Comparison of ENCODE assay signal across 10 cellular contexts in genomic region chr21:46284722-46285121, GRCh38. TPM values are rescaled to one million over a fixed set of nuclear protein-coding genes. Genes with fewer than 3 reads are reported as not detected.
DNase-seq lines count a peak whose midpoint lies in the region; ATAC-seq, FAIRE-seq and TF ChIP-seq lines count a peak whose summit lies in the region.
"Had no signal": no experiment of that assay in that cellular context is flagged by ENCODE, and none has a peak within 500 bp of the region (broad histone marks: within the 10 kb centered on the region; RNA-seq: fewer than 3 reads in every experiment).

No MANE protein-coding gene starts in this region.

- SMC1A ChIA-PET in GM12878 (lab: Charles Lee; ENCODE audit: uncharacterized antibody, unreplicated experiment), result interaction anchor here (0.9 to 2.7 kb wide), 10 partner anchors 31 to 216 kb away, joined by 3 to 15 read pairs (median 4); a partner anchor contains a TSS

- CTCF ChIA-PET in GM12878 (lab: Yijun Ruan, JAX), result interaction anchor here (0.8 to 3.3 kb wide), 9 partner anchors 9 to 216 kb away, joined by 3 to 29 read pairs (median 4); no protein-coding TSS in a partner anchor

- RAD21 ChIA-PET in GM12878 (lab: Charles Lee; ENCODE audit: unreplicated experiment), result interaction anchor here (0.8 to 2.6 kb wide), 5 partner anchors 31 to 141 kb away, joined by 3 to 10 read pairs (median 7); a partner anchor contains a TSS

- peaks cover 58% of the 10 kb centered on the region for H3K79me2 ChIP-seq in GM12878 (ENCODE audit: control insufficient read depth, insufficient read depth, low read length)

- H3K27ac ChIP-seq in HL-60 (replicated peaks) (peak overlapping the region; percentile 88), GM12878 (ENCODE audit: control insufficient read depth, insufficient read depth) (no peak overlapping the region), muscle layer of colon (ENCODE audit: low read depth, low read length) (no peak overlapping the region)

- H3K36me3 ChIP-seq in GM12878 (ENCODE audit: control insufficient read depth in 2 of 2, insufficient read depth in 2 of 2, low read length in 1 of 2) (peaks cover 4 to 10% of the 10 kb centered on the region in 2 experiments), muscle layer of colon (ENCODE audit: insufficient read depth, low read length) (peaks cover 14% of the 10 kb centered on the region)

- intact Hi-C loops in GM12878 (cut with micrococcal nuclease; ENCODE audit: unreplicated experiment), result loop anchor here (2.0 to 10.0 kb wide), 3 partner anchors 30 to 140 kb away; partner anchors contain the start of gene LSS

- H3K9ac ChIP-seq in GM12878 (ENCODE audit: control insufficient read depth, insufficient read depth, low read length) (peak overlapping the region; percentile 76; the same call in 1 of the 2 replicates), muscle layer of colon (ENCODE audit: low read length) (peak overlapping the region; percentile 89)

- DNase-seq in AG09309 (ENCODE audit: low read depth), result no peak
- DNase-seq in HL-60 (ENCODE audit: low read depth in 1 of 2, low spot score in 1 of 2), result no peak
- DNase-seq in GM12878 (ENCODE audit: low read depth, low spot score), result no peak
- no peak for DNase-seq in glomerular visceral epithelial cell (ENCODE audit: extremely low spot score)
- DNase-seq in MV-4-11 (lab: John Stamatoyannopoulos, UW), result no peak
- DNase-seq in NCI-H187 treated with DMSO at 0.1 percent for 48 hours (lab: John Stamatoyannopoulos, UW), result no peak
- DNase-seq in NK-92 treated with Interleukin-12 subunit alpha and Interleukin-12 subunit beta, amount 100 ng/mL, for 24 hours (lab: John Stamatoyannopoulos, UW), result no peak
- DNase-seq: amniotic stem cell, spleen had no signal

- TF ChIP-seq RAD21 in GM12878 (IDR thresholded peaks at IDR 0.05; ENCODE audit: insufficient read depth, low read depth, low read length), result no peak

- H3K9me3 ChIP-seq in GM12878 (replicated peaks; ENCODE audit: control insufficient read depth, insufficient read depth, low read length), result no peaks in the 10 kb centered on the region; the same call in 2 of the 3 replicates
- no peaks in the 10 kb centered on the region for H3K9me3 ChIP-seq in muscle layer of colon (ENCODE audit: low read length)
- H3K9me3 ChIP-seq: spleen had no signal

- ATAC-seq in GM12878, result no peak

- peak; percentile 86 for FAIRE-seq in GM12878 (lab: Jason Lieb, UNC)

- POLR2A ChIA-PET in GM12878 (lab: Charles Lee), result interaction anchor here (0.7 to 2.2 kb wide), 4 partner anchors 38 to 84 kb away, joined by 3 to 7 read pairs (median 3); no protein-coding TSS in a partner anchor

- TF ChIP-seq CTCF in AG09309 (IDR thresholded peaks at IDR 0.05; ENCODE audit: control insufficient read depth, insufficient read depth, low read depth, low read length, missing control alignments) (no peak), HL-60 (IDR thresholded peaks at IDR 0.05; ENCODE audit: insufficient read depth, low read length) (no peak), GM12878 (IDR thresholded peaks at IDR 0.05 in 2 of 3, conservative IDR thresholded peaks at IDR 0.05 in 1 of 3; ENCODE audit: control insufficient read depth in 2 of 3, extremely low read depth in 1 of 3, insufficient read depth in 1 of 3, low read depth in 3 of 3, low read length in 3 of 3) (no peak)

- TF ChIP-seq EP300 in GM12878 (IDR thresholded peaks at IDR 0.05; ENCODE audit: borderline replicate concordance in 1 of 2, control insufficient read depth in 1 of 2, low read depth in 2 of 2, low read length in 2 of 2), result no peak

- H3K4me1 ChIP-seq in GM12878 (ENCODE audit: control insufficient read depth, insufficient read depth, low read length) (peaks cover 13% of the 10 kb centered on the region), muscle layer of colon (ENCODE audit: insufficient read depth, low read length) (peaks cover 43% of the 10 kb centered on the region)

- no peak for TF ChIP-seq POLR2A in GM12878 (IDR thresholded peaks at IDR 0.05; ENCODE audit: low read depth, low read length)

- H3K27me3 ChIP-seq in HL-60 (ENCODE audit: insufficient read depth, poor library complexity, severe bottlenecking), result no peaks in the 10 kb centered on the region
- H3K27me3 ChIP-seq in GM12878 (replicated peaks in 1 of 2; ENCODE audit: control insufficient read depth in 2 of 2, insufficient read depth in 2 of 2, low read length in 1 of 2), result no peaks in the 10 kb centered on the region
- no peaks in the 10 kb centered on the region for H3K27me3 ChIP-seq in muscle layer of colon (ENCODE audit: control insufficient read depth in 1 of 2, insufficient read depth in 2 of 2, low read length in 2 of 2)
- H3K27me3 ChIP-seq: spleen had no signal

- in situ Hi-C loops in GM12878 (cut with MboI), result no loop called here

- peak overlapping the region; percentile 72 for H3K4me2 ChIP-seq in GM12878 (ENCODE audit: control insufficient read depth, insufficient read depth)

- WGBS in GM12878 (ENCODE audit: insufficient coverage, insufficient replicate concordance, low lambda C conversion rate, missing lambda C conversion rate), result 75% methylated on average over 1 of the region's 1 CpG

- H3K4me3 ChIP-seq in AG09309 (ENCODE audit: control insufficient read depth, low read depth, low read length), result peak overlapping the region; percentile 74
- H3K4me3 ChIP-seq in HL-60 (replicated peaks; ENCODE audit: insufficient read depth, low read length), result peak overlapping the region; percentile 76
- H3K4me3 ChIP-seq in GM12878, result peak overlapping the region; percentile 97
- H3K4me3 ChIP-seq in muscle layer of colon (ENCODE audit: low read depth in 1 of 2, low read length in 2 of 2), result no peak overlapping the region

- no TSS peak for BruUV-seq in GM12878 (replicated peaks; lab: Mats Ljungman, UMichigan)

- H2AFZ ChIP-seq in GM12878 (ENCODE audit: control insufficient read depth, low read depth, low read length), result no peak overlapping the region

- H4K20me1 ChIP-seq in GM12878 (ENCODE audit: control insufficient read depth, insufficient read depth), result no peaks in the 10 kb centered on the region

RNA-seq across cellular contexts. Expression of gene MCM3AP, which starts 0.7 kb away (rescaled TPM):
- 241 and 252 TPM in 2 replicates for total RNA-seq in GM12878 (2013; cell fraction: nucleolus; rRNA removed)
- 53.8 and 53.9 TPM in 2 replicates for total RNA-seq in GM12878 (2014; rRNA removed)
- total RNA-seq in GM12878 (2014; rRNA removed; fragmentation: Illumina TruSeq; extraction: Trizol), result 32.4 and 39.7 TPM in 2 replicates
- 94.3 and 95.7 TPM in 2 replicates for total RNA-seq in GM12878 (2021)
- polyA plus RNA-seq in GM12878 (2011; ENCODE audit: low read depth), result 28.0 TPM
- 42.3 and 45.3 TPM in 2 replicates for polyA plus RNA-seq in GM12878 (2011; rRNA removed)
- 53.3 and 76.7 TPM in 2 replicates for polyA plus RNA-seq in GM12878 (2011; cell fraction: cytosol; rRNA removed)
- polyA plus RNA-seq in GM12878 (2011; cell fraction: nucleus; rRNA removed), result 140 and 149 TPM in 2 replicates
- polyA plus RNA-seq in GM12878 (2012), result 42.7 and 46.1 TPM in 2 replicates
- polyA plus RNA-seq in GM12878 (2014; fragmentation: Illumina TruSeq; extraction: Trizol), result 34.3 and 39.3 TPM in 2 replicates
- polyA plus RNA-seq in GM12878 (2014; fragmentation: Nextera tagmentation; extraction: Ambion mirVana), result 1 to 10 TPM; 6.1 to 8.8 TPM
- 48.6 and 54.6 TPM in 2 replicates for polyA plus RNA-seq in GM12878 (2014; rRNA removed)
- 10 to 100 TPM; 54.5 to 64.6 TPM for polyA plus RNA-seq in GM12878 (2016; fragmentation: Nextera tagmentation; extraction: Ambion mirVana)
- polyA minus RNA-seq in GM12878 (2011; rRNA and poly(A)+ RNA removed), result 54.7 and 88.0 TPM in 2 replicates
- 58.8 and 74.2 TPM in 2 replicates for polyA minus RNA-seq in GM12878 (2011; cell fraction: cytosol; rRNA and poly(A)+ RNA removed)
- 94.2 and 133 TPM in 2 replicates for polyA minus RNA-seq in GM12878 (2011; cell fraction: nucleus; rRNA and poly(A)+ RNA removed)

RNA-seq across cellular contexts. Expression of gene YBEY, which starts 1.4 kb away (rescaled TPM):
- 26.3 and 29.9 TPM in 2 replicates for total RNA-seq in GM12878 (2013; cell fraction: nucleolus; rRNA removed)
- total RNA-seq in GM12878 (2014; rRNA removed), result 16.7 and 18.1 TPM in 2 replicates
- total RNA-seq in GM12878 (2014; rRNA removed; fragmentation: Illumina TruSeq; extraction: Trizol), result 16.5 and 16.9 TPM in 2 replicates
- total RNA-seq in GM12878 (2021), result 13.2 and 13.8 TPM in 2 replicates
- polyA plus RNA-seq in GM12878 (2011; ENCODE audit: low read depth), result 16.6 TPM
- 31.1 and 38.1 TPM in 2 replicates for polyA plus RNA-seq in GM12878 (2011; rRNA removed)
- polyA plus RNA-seq in GM12878 (2011; cell fraction: cytosol; rRNA removed), result 18.4 and 21.1 TPM in 2 replicates
- polyA plus RNA-seq in GM12878 (2011; cell fraction: nucleus; rRNA removed), result 19.4 and 23.3 TPM in 2 replicates
- 20.8 and 20.9 TPM in 2 replicates for polyA plus RNA-seq in GM12878 (2012)
- polyA plus RNA-seq in GM12878 (2014; fragmentation: Illumina TruSeq; extraction: Trizol), result 18.9 and 22.1 TPM in 2 replicates
- 10 to 100 TPM in 1 of 2 experiments, 1 to 10 TPM in 1; 6.5 to 11.3 TPM for polyA plus RNA-seq in GM12878 (2014; fragmentation: Nextera tagmentation; extraction: Ambion mirVana)
- 27.1 and 31.4 TPM in 2 replicates for polyA plus RNA-seq in GM12878 (2014; rRNA removed)
- polyA plus RNA-seq in GM12878 (2016; fragmentation: Nextera tagmentation; extraction: Ambion mirVana), result 10 to 100 TPM; 20.2 to 20.9 TPM
- 11.4 and 12.3 TPM in 2 replicates for polyA minus RNA-seq in GM12878 (2011; rRNA and poly(A)+ RNA removed)
- 5.4 and 5.9 TPM in 2 replicates for polyA minus RNA-seq in GM12878 (2011; cell fraction: cytosol; rRNA and poly(A)+ RNA removed)
- polyA minus RNA-seq in GM12878 (2011; cell fraction: nucleus; rRNA and poly(A)+ RNA removed), result 12.5 and 13.5 TPM in 2 replicates

RNA-seq across cellular contexts. Expression of gene C21orf58, which starts 38.9 kb away (rescaled TPM):
- 39.5 and 45.3 TPM in 2 replicates for total RNA-seq in GM12878 (2013; cell fraction: nucleolus; rRNA removed)
- total RNA-seq in GM12878 (2014; rRNA removed), result 14.4 and 16.2 TPM in 2 replicates
- total RNA-seq in GM12878 (2014; rRNA removed; fragmentation: Illumina TruSeq; extraction: Trizol), result 6.7 and 7.3 TPM in 2 replicates
- total RNA-seq in GM12878 (2021), result 17.9 and 22.3 TPM in 2 replicates
- polyA plus RNA-seq in GM12878 (2011; ENCODE audit: low read depth), result 1.8 TPM
- polyA plus RNA-seq in GM12878 (2011; rRNA removed), result 4.9 and 6.4 TPM in 2 replicates
- 9.2 and 14.2 TPM in 2 replicates for polyA plus RNA-seq in GM12878 (2011; cell fraction: cytosol; rRNA removed)
- polyA plus RNA-seq in GM12878 (2011; cell fraction: nucleus; rRNA removed), result 50.5 and 63.4 TPM in 2 replicates
- polyA plus RNA-seq in GM12878 (2012), result 7.9 and 9.3 TPM in 2 replicates
- 1.3 and 6.7 TPM in 2 replicates for polyA plus RNA-seq in GM12878 (2014; fragmentation: Illumina TruSeq; extraction: Trizol)
- 1 to 10 TPM; 1.1 TPM for polyA plus RNA-seq in GM12878 (2014; fragmentation: Nextera tagmentation; extraction: Ambion mirVana)
- 21.6 and 28.2 TPM in 2 replicates for polyA plus RNA-seq in GM12878 (2014; rRNA removed)
- polyA plus RNA-seq in GM12878 (2016; fragmentation: Nextera tagmentation; extraction: Ambion mirVana), result 10 to 100 TPM; 18.8 to 20.2 TPM
- 9.7 and 17.1 TPM in 2 replicates for polyA minus RNA-seq in GM12878 (2011; rRNA and poly(A)+ RNA removed)
- 4.8 and 5.9 TPM in 2 replicates for polyA minus RNA-seq in GM12878 (2011; cell fraction: cytosol; rRNA and poly(A)+ RNA removed)
- 22.1 and 38.8 TPM in 2 replicates for polyA minus RNA-seq in GM12878 (2011; cell fraction: nucleus; rRNA and poly(A)+ RNA removed)

RNA-seq across cellular contexts. Expression of gene PCNT, which starts 39.2 kb away (rescaled TPM):
- total RNA-seq in GM12878 (2013; cell fraction: nucleolus; rRNA removed), result 102 and 117 TPM in 2 replicates
- 21.9 and 22.1 TPM in 2 replicates for total RNA-seq in GM12878 (2014; rRNA removed)
- 15.3 and 17.1 TPM in 2 replicates for total RNA-seq in GM12878 (2014; rRNA removed; fragmentation: Illumina TruSeq; extraction: Trizol)
- 33.0 and 35.4 TPM in 2 replicates for total RNA-seq in GM12878 (2021)
- polyA plus RNA-seq in GM12878 (2011; ENCODE audit: low read depth), result 19.1 TPM
- polyA plus RNA-seq in GM12878 (2011; rRNA removed), result 11.3 and 11.5 TPM in 2 replicates
- polyA plus RNA-seq in GM12878 (2011; cell fraction: cytosol; rRNA removed), result 10.0 and 12.0 TPM in 2 replicates
- polyA plus RNA-seq in GM12878 (2011; cell fraction: nucleus; rRNA removed), result 65.9 and 71.0 TPM in 2 replicates
- polyA plus RNA-seq in GM12878 (2012), result 16.9 and 23.8 TPM in 2 replicates
- polyA plus RNA-seq in GM12878 (2014; fragmentation: Illumina TruSeq; extraction: Trizol), result 7.4 and 18.9 TPM in 2 replicates
- polyA plus RNA-seq in GM12878 (2014; fragmentation: Nextera tagmentation; extraction: Ambion mirVana), result 1 to 10 TPM; 2.9 to 6.0 TPM
- 25.4 and 35.1 TPM in 2 replicates for polyA plus RNA-seq in GM12878 (2014; rRNA removed)
- polyA plus RNA-seq in GM12878 (2016; fragmentation: Nextera tagmentation; extraction: Ambion mirVana), result 10 to 100 TPM; 39.2 to 39.6 TPM
- polyA minus RNA-seq in GM12878 (2011; rRNA and poly(A)+ RNA removed), result 40.6 and 78.3 TPM in 2 replicates
- 10.3 and 13.7 TPM in 2 replicates for polyA minus RNA-seq in GM12878 (2011; cell fraction: cytosol; rRNA and poly(A)+ RNA removed)
- 19.9 and 39.3 TPM in 2 replicates for polyA minus RNA-seq in GM12878 (2011; cell fraction: nucleus; rRNA and poly(A)+ RNA removed)

RNA-seq across cellular contexts. Expression of gene LSS, which starts 56.1 kb away (rescaled TPM):
- total RNA-seq in GM12878 (2013; cell fraction: nucleolus; rRNA removed), result 310 and 374 TPM in 2 replicates
- 61.4 and 65.2 TPM in 2 replicates for total RNA-seq in GM12878 (2014; rRNA removed)
- 19.6 and 20.3 TPM in 2 replicates for total RNA-seq in GM12878 (2014; rRNA removed; fragmentation: Illumina TruSeq; extraction: Trizol)
- 82.4 and 86.4 TPM in 2 replicates for total RNA-seq in GM12878 (2021)
- 24.8 TPM for polyA plus RNA-seq in GM12878 (2011; ENCODE audit: low read depth)
- 26.1 and 51.3 TPM in 2 replicates for polyA plus RNA-seq in GM12878 (2011; rRNA removed)
- 53.2 and 64.3 TPM in 2 replicates for polyA plus RNA-seq in GM12878 (2011; cell fraction: cytosol; rRNA removed)
- 250 and 378 TPM in 2 replicates for polyA plus RNA-seq in GM12878 (2011; cell fraction: nucleus; rRNA removed)
- polyA plus RNA-seq in GM12878 (2012), result 46.0 and 62.0 TPM in 2 replicates
- 18.3 and 24.0 TPM in 2 replicates for polyA plus RNA-seq in GM12878 (2014; fragmentation: Illumina TruSeq; extraction: Trizol)
- polyA plus RNA-seq in GM12878 (2014; fragmentation: Nextera tagmentation; extraction: Ambion mirVana), result 1 to 10 TPM; 2.9 to 3.7 TPM
- 60.9 and 68.4 TPM in 2 replicates for polyA plus RNA-seq in GM12878 (2014; rRNA removed)
- polyA plus RNA-seq in GM12878 (2016; fragmentation: Nextera tagmentation; extraction: Ambion mirVana), result 10 to 100 TPM; 25.5 to 29.4 TPM
- 80.4 and 121 TPM in 2 replicates for polyA minus RNA-seq in GM12878 (2011; rRNA and poly(A)+ RNA removed)
- 12.8 and 21.1 TPM in 2 replicates for polyA minus RNA-seq in GM12878 (2011; cell fraction: cytosol; rRNA and poly(A)+ RNA removed)
- polyA minus RNA-seq in GM12878 (2011; cell fraction: nucleus; rRNA and poly(A)+ RNA removed), result 44.5 and 53.5 TPM in 2 replicates

Comparison
In these comparisons a context has a peak if more than half of its experiments do, and no peak if none do; other contexts are left out.
1. H3K4me3 ChIP-seq: peak in AG09309 (single experiment), HL-60 (single experiment) and GM12878 (single experiment); none in muscle layer of colon (0 of 2).